ENCODE assay signal across 19 cellular contexts in genomic region chr1:240350910-240351331, GRCh38.
DNase-seq lines count a peak whose midpoint lies in the region; ATAC-seq, FAIRE-seq and TF ChIP-seq lines count a peak whose summit lies in the region.
"Had no signal": no experiment of that assay in that cellular context is flagged by ENCODE, and none has a peak within 500 bp of the region (broad histone marks: within the 10 kb centered on the region; RNA-seq: fewer than 3 reads in every experiment).

No MANE protein-coding gene starts in this region.

- H3K36me3 ChIP-seq in aorta (ENCODE audit: control insufficient read depth in 1 of 2, insufficient read depth in 2 of 2, low read length in 1 of 2) = no peaks in the 10 kb centered on the region
- H3K36me3 ChIP-seq in tibial nerve = peaks cover 0 to 4% (median 0%) of the 10 kb centered on the region in 3 donors

- no peak overlapping the region for H3K4me3 ChIP-seq in aorta (ENCODE audit: low read length in 2 of 2)
- no peak overlapping the region for H3K4me3 ChIP-seq in tibial nerve
- H3K4me3 ChIP-seq: GM23338 had no signal

- DNase-seq in GM03348 (ENCODE audit: low spot score) (peak; percentile 70), fibroblast of peridontal ligament (ENCODE audit: extremely low read depth) (peak; percentile 40), urothelium cell line (ENCODE audit: low spot score) (peak; percentile 15), aorta (no peak), tibial nerve (ENCODE audit: low spot score in 2 of 2) (no peak)
- DNase-seq: activated CD4-positive, alpha-beta T cell treated with anti-CD3 and anti-CD28 coated beads, Interleukin-2, amount 10 ng/mL, durations not matched to agents 7 days and 5 days; activated T-cell treated with anti-CD3 and anti-CD28 coated beads, Interleukin-2, amount 50 U/mL, for 72 hours; anterior cingulate cortex; CD4-positive, alpha-beta memory T cell; effector CD4-positive, alpha-beta T cell; KBM-7; midbrain; NCI-H1105 treated with DMSO at 0.1 percent for 48 hours; NK-92 treated with Interleukin-12 subunit alpha and Interleukin-12 subunit beta, amount 100 ng/mL, for 24 hours; occipital lobe had no signal

- H3K27ac ChIP-seq in aorta (ENCODE audit: low read depth in 1 of 2, low read length in 2 of 2) (no peak overlapping the region), tibial nerve (no peak overlapping the region)

- H3K4me1 ChIP-seq in aorta (ENCODE audit: control insufficient read depth in 1 of 2, insufficient read depth in 2 of 2, low read length in 2 of 2) = no peaks in the 10 kb centered on the region
- no peaks in the 10 kb centered on the region for H3K4me1 ChIP-seq in tibial nerve

- no peak for FAIRE-seq in urothelium cell line (lab: Jason Lieb, UNC)
- FAIRE-seq: keratinocyte had no signal

- H3K9me3 ChIP-seq in aorta (ENCODE audit: control insufficient read depth, low read length) (no peaks in the 10 kb centered on the region), tibial nerve (no peaks in the 10 kb centered on the region)

- no peak for TF ChIP-seq POLR2A in tibial nerve (IDR thresholded peaks at IDR 0.05)

- no peak for TF ChIP-seq EP300 in tibial nerve (IDR thresholded peaks at IDR 0.05)

- ATAC-seq in SK-N-SH treated with all-trans-retinoic acid at 6 μM for 48 hours = peak; percentile 85
- ATAC-seq in aorta (ENCODE audit: low FRiP score) = no peak
- no peak for ATAC-seq in HG03354 (IDR thresholded peaks at IDR 0.05; ENCODE audit: poor library complexity, severe bottlenecking, unreplicated experiment)
- ATAC-seq: activated T-cell treated with anti-CD3 and anti-CD28 coated beads, Interleukin-2, amount 50 U/mL, for 72 hours; GM23338 had no signal

- no peaks in the 10 kb centered on the region for H3K27me3 ChIP-seq in aorta (ENCODE audit: control insufficient read depth in 1 of 2, insufficient read depth in 2 of 2, low read length in 1 of 2)
- no peaks in the 10 kb centered on the region for H3K27me3 ChIP-seq in tibial nerve

- intact Hi-C loops in aorta (cut with DNase I) = no loop called here

- no peak for TF ChIP-seq CTCF in tibial nerve (IDR thresholded peaks at IDR 0.05)

- WGBS in aorta, 2 donors = 44 to 55% methylated on average over 1 of the region's 1 CpG
- 63 to 90% methylated on average over 1 of the region's 1 CpG for WGBS in tibial nerve, 2 donors

TF ChIP-seq in SK-N-SH treated with all-trans-retinoic acid at 6 μM for 48 hours, 23 proteins besides CTCF, POLR2A, EP300 and RAD21:
- TF ChIP-seq POU6F1 (CRISPR knock-in tag; IDR thresholded peaks at IDR 0.05; ENCODE audit: borderline replicate concordance, low read depth) = peak; percentile 59; the same call in 1 of the 2 replicates
- peak; percentile 34; the same call in 1 of the 2 replicates for TF ChIP-seq TOX (CRISPR knock-in tag; IDR thresholded peaks at IDR 0.05; ENCODE audit: borderline replicate concordance)
- TF ChIP-seq OSR1 (CRISPR knock-in tag; IDR thresholded peaks at IDR 0.05) = no peak
- no peak for TF ChIP-seq RARB (CRISPR knock-in tag; IDR thresholded peaks at IDR 0.05)
- no peak for TF ChIP-seq CREB5 (CRISPR knock-in tag; IDR thresholded peaks at IDR 0.05; ENCODE audit: low read depth)
- no peak for TF ChIP-seq GLIS3 (CRISPR knock-in tag; IDR thresholded peaks at IDR 0.05)

Comparison
In these comparisons a context has a peak if more than half of its experiments do, and no peak if none do; other contexts are left out.
1. DNase-seq: peak in GM03348 (single experiment), fibroblast of peridontal ligament (single experiment) and urothelium cell line (single experiment); none in aorta (0 of 2) and tibial nerve (0 of 2).